Comparison of ENCODE assay signal across 8 cellular contexts in the genomic region with DNA sequence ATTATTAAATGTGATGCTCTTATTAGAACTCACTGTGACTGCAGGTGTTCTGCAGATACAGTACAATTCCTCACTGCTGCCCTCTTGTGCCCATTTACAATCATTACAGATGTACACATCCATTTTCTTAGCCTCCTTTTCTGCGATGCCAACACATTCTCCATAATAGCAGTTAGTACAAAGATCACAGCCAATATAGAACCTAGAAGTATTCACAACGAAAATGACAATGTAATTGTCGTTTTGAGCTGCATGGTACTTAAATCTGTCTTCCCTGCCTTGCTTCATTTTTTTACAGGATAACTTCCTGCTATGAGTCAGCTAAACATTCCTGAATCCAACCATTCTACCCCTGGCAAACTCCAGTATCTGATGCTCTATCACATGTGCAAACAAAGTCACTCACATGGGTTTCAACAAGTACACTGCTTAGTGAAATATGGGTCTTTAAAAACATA. TPM values are rescaled to one million over a fixed set of nuclear protein-coding genes. Genes with fewer than 3 reads are reported as not detected.
DNase-seq lines count a peak whose midpoint lies in the region; ATAC-seq and TF ChIP-seq lines count a peak whose summit lies in the region.
"Not testable (repeated sequence)": the region's sequence is repeated elsewhere in the genome, so short reads cannot be mapped to it uniquely, and the experiment has no call there.

No MANE protein-coding gene starts in this region.

- H3K27me3 ChIP-seq in skeletal muscle satellite cell (ENCODE audit: control insufficient read depth, insufficient read depth, low read length) = not testable (repeated sequence)

- H3K4me2 ChIP-seq in skeletal muscle satellite cell (ENCODE audit: low read length) = peak overlapping the region; percentile 45

- not testable (repeated sequence) for H3K36me3 ChIP-seq in skeletal muscle satellite cell (ENCODE audit: insufficient read depth, low read length)

- not testable (repeated sequence) for H3K27ac Mint-ChIP-seq in activated CD8-positive, alpha-beta T cell treated with anti-CD3 and anti-CD28 coated beads for 36 hours

- not testable (repeated sequence) for H3K4me1 ChIP-seq in skeletal muscle satellite cell (ENCODE audit: control insufficient read depth, insufficient read depth, low read length)

- TF ChIP-seq CTCF in AG04449 (IDR thresholded peaks at IDR 0.05; ENCODE audit: insufficient read depth, low read length, missing control alignments) = peak; percentile 40
- TF ChIP-seq CTCF in GM12875 (IDR thresholded peaks at IDR 0.05; ENCODE audit: borderline replicate concordance, insufficient read depth, low read depth, low read length) = peak; percentile 38; the same call in 1 of the 2 replicates
- peak; percentile 88 for TF ChIP-seq CTCF in activated CD8-positive, alpha-beta T cell treated with anti-CD3 and anti-CD28 coated beads for 36 hours (IDR thresholded peaks at IDR 0.05)

- CTCF ChIA-PET in AG04449 (lab: Yijun Ruan, JAX) = interaction anchor here (0.6 to 4.7 kb wide), 12 partner anchors 9 to 286 kb away, joined by 3 to 49 read pairs (median 6); a partner anchor contains a TSS
- CTCF ChIA-PET in activated CD8-positive, alpha-beta T cell treated with anti-CD3 and anti-CD28 coated beads for 36 hours (lab: Charles Lee) = interaction anchor here (0.6 to 2.4 kb wide), 10 partner anchors 9 to 297 kb away, joined by 3 to 11 read pairs (median 4); no protein-coding TSS in a partner anchor

- ATAC-seq in activated CD8-positive, alpha-beta T cell treated with anti-CD3 and anti-CD28 coated beads for 36 hours = peak; percentile 82

- not testable (repeated sequence) for H3K27me3 Mint-ChIP-seq in activated CD8-positive, alpha-beta T cell treated with anti-CD3 and anti-CD28 coated beads for 36 hours

- not testable (repeated sequence) for H3K9me3 ChIP-seq in skeletal muscle satellite cell (replicated peaks; ENCODE audit: low read length)

- intact Hi-C loops in activated CD8-positive, alpha-beta T cell treated with anti-CD3 and anti-CD28 coated beads for 36 hours (cut with micrococcal nuclease) = loop anchor here (10.0 kb wide), 1 partner anchor 282 kb away; no protein-coding TSS in a partner anchor

- H3K9me3 Mint-ChIP-seq in activated CD8-positive, alpha-beta T cell treated with anti-CD3 and anti-CD28 coated beads for 36 hours = not testable (repeated sequence)

- not testable (repeated sequence) for H3K36me3 Mint-ChIP-seq in activated CD8-positive, alpha-beta T cell treated with anti-CD3 and anti-CD28 coated beads for 36 hours (ENCODE audit: low read depth)

- H3K9ac ChIP-seq in skeletal muscle satellite cell (ENCODE audit: low read depth, low read length) = not testable (repeated sequence)

- DNase-seq in AG04449 (ENCODE audit: low read depth, low spot score) = not testable (repeated sequence)
- peak; percentile 13 for DNase-seq in NCI-H1417 treated with DMSO at 0.1 percent for 48 hours (lab: John Stamatoyannopoulos, UW)
- peak; percentile 78 for DNase-seq in RKO (ENCODE audit: low spot score)
- peak; percentile 69 for DNase-seq in activated CD8-positive, alpha-beta T cell treated with anti-CD3 and anti-CD28 coated beads for 36 hours
- peak; percentile 68 for DNase-seq in effector CD4-positive, alpha-beta T cell
- DNase-seq in kidney tubule cell (ENCODE audit: low spot score) = peak; percentile 84

- not testable (repeated sequence) for H3K4me3 Mint-ChIP-seq in activated CD8-positive, alpha-beta T cell treated with anti-CD3 and anti-CD28 coated beads for 36 hours

- POLR2A ChIA-PET in AG04449 (lab: Yijun Ruan, JAX); activated CD8-positive, alpha-beta T cell treated with anti-CD3 and anti-CD28 coated beads for 36 hours (lab: Charles Lee): not testable (repeated sequence)

- H3K4me3 ChIP-seq in AG04449 (ENCODE audit: low read depth, low read length); GM12875 (ENCODE audit: low read depth, low read length); skeletal muscle satellite cell (ENCODE audit: low read length): not testable (repeated sequence)

- H3K4me1 Mint-ChIP-seq in activated CD8-positive, alpha-beta T cell treated with anti-CD3 and anti-CD28 coated beads for 36 hours (ENCODE audit: low read depth) = peaks cover 20% of the 10 kb centered on the region

RNA-seq across cellular contexts. Expression of a gene that starts 8.1 kb away (rescaled TPM):
- total RNA-seq in activated CD8-positive, alpha-beta T cell treated with anti-CD3 and anti-CD28 coated beads for 36 hours = 1 to 10 TPM; 1.7 to 1.8 TPM
- 0.44 and 0.51 TPM in 2 replicates for total RNA-seq in skeletal muscle satellite cell (2012; rRNA removed)

Comparison
In these comparisons a context has a peak if more than half of its experiments do, and no peak if none do; other contexts are left out.
1. CTCF ChIP-seq: peak in every context shown above with its lines; median percentile 88 in activated CD8-positive, alpha-beta T cell treated with anti-CD3 and anti-CD28 coated beads for 36 hours; 40 in AG04449; 38 in GM12875.